ENCODE assay signal across 1 cellular context in the genomic region with DNA sequence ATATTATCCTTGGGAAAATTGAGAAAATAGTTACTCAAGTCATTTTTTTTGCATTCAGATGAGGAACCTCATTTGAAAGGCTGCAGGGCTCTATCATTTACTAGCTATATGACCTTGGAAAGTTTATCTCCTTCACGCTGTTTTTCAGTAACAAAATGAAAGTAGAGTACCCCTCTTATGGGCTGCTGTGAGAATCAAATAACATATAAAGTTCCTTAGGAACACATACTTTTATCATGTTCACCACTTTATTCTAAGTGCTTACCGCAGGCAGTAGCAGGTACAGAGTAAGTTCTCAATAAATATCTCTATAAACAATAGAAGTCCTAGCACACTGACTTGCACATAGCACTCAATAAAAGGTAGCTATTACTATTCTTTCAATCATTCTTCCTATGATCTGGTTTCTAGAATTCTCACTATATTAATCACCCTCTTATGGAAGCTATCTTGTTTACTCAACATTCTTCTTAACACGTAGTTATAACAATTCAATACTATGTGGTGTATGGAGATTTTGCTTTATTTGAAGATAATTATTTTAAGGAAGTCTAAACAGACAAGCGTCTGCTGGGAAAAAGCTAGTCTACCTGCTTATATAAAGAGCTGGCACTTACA.
TF ChIP-seq lines count a peak whose summit lies in the region.

No MANE protein-coding gene starts in this region.

TF ChIP-seq in A549, 52 proteins besides CTCF, POLR2A, EP300 and RAD21:
- TF ChIP-seq EHF (CRISPR knock-in tag; IDR thresholded peaks at IDR 0.05) (no peak), PHF8 (IDR thresholded peaks at IDR 0.05; ENCODE audit: borderline replicate concordance, low read depth) (no peak), HOXB5 (CRISPR knock-in tag; IDR thresholded peaks at IDR 0.05) (no peak)
- TF ChIP-seq, protein P1, sequence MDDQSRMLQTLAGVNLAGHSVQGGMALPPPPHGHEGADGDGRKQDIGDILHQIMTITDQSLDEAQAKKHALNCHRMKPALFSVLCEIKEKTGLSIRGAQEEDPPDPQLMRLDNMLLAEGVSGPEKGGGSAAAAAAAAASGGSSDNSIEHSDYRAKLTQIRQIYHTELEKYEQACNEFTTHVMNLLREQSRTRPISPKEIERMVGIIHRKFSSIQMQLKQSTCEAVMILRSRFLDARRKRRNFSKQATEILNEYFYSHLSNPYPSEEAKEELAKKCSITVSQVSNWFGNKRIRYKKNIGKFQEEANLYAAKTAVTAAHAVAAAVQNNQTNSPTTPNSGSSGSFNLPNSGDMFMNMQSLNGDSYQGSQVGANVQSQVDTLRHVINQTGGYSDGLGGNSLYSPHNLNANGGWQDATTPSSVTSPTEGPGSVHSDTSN (IDR thresholded peaks at IDR 0.05): no peak
